Comparison of ENCODE assay signal across 1 cellular context in the genomic region with DNA sequence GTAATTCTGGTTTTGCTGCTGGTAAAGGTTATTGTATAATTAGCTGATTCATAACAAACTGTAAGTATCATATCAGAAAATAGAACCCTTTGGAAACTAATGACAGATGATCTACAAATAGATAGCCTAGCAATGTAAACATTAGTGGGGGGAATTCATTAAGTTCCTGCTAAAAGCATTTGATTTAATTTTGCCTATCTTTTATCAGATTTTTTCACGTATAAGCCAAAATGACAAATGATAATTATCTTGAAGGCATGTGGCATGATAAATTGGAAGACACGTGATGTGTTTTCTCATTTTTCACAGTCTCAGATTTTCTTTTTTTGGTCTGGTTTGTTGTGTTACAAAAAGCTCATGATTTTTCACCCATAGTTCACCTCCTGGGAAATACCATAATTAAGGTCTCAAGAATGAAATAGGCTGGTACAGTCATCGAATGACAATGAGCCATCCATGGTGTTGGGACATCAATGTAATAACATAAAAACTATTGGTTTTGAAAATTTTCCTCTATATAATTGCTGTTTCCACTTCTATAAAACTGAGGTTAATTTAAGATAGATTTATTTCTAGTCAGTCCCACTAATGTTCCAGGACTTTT.
TF ChIP-seq lines count a peak whose summit lies in the region.

No MANE protein-coding gene starts in this region.

TF ChIP-seq in SK-N-SH treated with all-trans-retinoic acid at 6 μM for 48 hours, 23 proteins besides CTCF, POLR2A, EP300 and RAD21 (continued from another document):
- TF ChIP-seq, protein P1, sequence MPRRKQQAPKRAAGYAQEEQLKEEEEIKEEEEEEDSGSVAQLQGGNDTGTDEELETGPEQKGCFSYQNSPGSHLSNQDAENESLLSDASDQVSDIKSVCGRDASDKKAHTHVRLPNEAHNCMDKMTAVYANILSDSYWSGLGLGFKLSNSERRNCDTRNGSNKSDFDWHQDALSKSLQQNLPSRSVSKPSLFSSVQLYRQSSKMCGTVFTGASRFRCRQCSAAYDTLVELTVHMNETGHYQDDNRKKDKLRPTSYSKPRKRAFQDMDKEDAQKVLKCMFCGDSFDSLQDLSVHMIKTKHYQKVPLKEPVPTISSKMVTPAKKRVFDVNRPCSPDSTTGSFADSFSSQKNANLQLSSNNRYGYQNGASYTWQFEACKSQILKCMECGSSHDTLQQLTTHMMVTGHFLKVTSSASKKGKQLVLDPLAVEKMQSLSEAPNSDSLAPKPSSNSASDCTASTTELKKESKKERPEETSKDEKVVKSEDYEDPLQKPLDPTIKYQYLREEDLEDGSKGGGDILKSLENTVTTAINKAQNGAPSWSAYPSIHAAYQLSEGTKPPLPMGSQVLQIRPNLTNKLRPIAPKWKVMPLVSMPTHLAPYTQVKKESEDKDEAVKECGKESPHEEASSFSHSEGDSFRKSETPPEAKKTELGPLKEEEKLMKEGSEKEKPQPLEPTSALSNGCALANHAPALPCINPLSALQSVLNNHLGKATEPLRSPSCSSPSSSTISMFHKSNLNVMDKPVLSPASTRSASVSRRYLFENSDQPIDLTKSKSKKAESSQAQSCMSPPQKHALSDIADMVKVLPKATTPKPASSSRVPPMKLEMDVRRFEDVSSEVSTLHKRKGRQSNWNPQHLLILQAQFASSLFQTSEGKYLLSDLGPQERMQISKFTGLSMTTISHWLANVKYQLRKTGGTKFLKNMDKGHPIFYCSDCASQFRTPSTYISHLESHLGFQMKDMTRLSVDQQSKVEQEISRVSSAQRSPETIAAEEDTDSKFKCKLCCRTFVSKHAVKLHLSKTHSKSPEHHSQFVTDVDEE (CRISPR knock-in tag; IDR thresholded peaks at IDR 0.05): peak; percentile 99
- peak; percentile 80; the same call in 1 of the 2 replicates for TF ChIP-seq ARNTL (CRISPR knock-in tag; IDR thresholded peaks at IDR 0.05; ENCODE audit: borderline replicate concordance, low read depth)
- TF ChIP-seq ZFP30 (CRISPR knock-in tag; IDR thresholded peaks at IDR 0.05): 0 out of 2 replicates have a peak, but pooled peaks have one; percentile 45
- TF ChIP-seq TOX (CRISPR knock-in tag; IDR thresholded peaks at IDR 0.05; ENCODE audit: borderline replicate concordance): no peak
- TF ChIP-seq, protein P2, sequence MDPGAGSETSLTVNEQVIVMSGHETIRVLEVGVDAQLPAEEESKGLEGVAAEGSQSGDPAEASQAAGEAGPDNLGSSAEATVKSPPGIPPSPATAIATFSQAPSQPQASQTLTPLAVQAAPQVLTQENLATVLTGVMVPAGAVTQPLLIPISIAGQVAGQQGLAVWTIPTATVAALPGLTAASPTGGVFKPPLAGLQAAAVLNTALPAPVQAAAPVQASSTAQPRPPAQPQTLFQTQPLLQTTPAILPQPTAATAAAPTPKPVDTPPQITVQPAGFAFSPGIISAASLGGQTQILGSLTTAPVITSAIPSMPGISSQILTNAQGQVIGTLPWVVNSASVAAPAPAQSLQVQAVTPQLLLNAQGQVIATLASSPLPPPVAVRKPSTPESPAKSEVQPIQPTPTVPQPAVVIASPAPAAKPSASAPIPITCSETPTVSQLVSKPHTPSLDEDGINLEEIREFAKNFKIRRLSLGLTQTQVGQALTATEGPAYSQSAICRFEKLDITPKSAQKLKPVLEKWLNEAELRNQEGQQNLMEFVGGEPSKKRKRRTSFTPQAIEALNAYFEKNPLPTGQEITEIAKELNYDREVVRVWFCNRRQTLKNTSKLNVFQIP (CRISPR knock-in tag; IDR thresholded peaks at IDR 0.05; ENCODE audit: borderline replicate concordance, low read depth): no peak
- TF ChIP-seq OSR1 (CRISPR knock-in tag; IDR thresholded peaks at IDR 0.05): no peak
- TF ChIP-seq ISL1 (CRISPR knock-in tag; IDR thresholded peaks at IDR 0.05): peak; percentile 100
- no peak for TF ChIP-seq ZC3H10 (CRISPR knock-in tag; IDR thresholded peaks at IDR 0.05)
- peak; percentile 56; the same call in 1 of the 2 replicates for TF ChIP-seq ZNF565 (CRISPR knock-in tag; conservative IDR thresholded peaks at IDR 0.05; ENCODE audit: low read depth)
- peak; percentile 84 for TF ChIP-seq ZFP3 (CRISPR knock-in tag; IDR thresholded peaks at IDR 0.05)
- TF ChIP-seq BACH2 (CRISPR knock-in tag; IDR thresholded peaks at IDR 0.05; ENCODE audit: borderline replicate concordance): no peak
- peak; percentile 70 for TF ChIP-seq ZNF8 (CRISPR knock-in tag; IDR thresholded peaks at IDR 0.05)
- TF ChIP-seq, protein P3, sequence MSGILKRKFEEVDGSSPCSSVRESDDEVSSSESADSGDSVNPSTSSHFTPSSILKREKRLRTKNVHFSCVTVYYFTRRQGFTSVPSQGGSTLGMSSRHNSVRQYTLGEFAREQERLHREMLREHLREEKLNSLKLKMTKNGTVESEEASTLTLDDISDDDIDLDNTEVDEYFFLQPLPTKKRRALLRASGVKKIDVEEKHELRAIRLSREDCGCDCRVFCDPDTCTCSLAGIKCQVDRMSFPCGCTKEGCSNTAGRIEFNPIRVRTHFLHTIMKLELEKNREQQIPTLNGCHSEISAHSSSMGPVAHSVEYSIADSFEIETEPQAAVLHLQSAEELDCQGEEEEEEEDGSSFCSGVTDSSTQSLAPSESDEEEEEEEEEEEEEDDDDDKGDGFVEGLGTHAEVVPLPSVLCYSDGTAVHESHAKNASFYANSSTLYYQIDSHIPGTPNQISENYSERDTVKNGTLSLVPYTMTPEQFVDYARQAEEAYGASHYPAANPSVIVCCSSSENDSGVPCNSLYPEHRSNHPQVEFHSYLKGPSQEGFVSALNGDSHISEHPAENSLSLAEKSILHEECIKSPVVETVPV (CRISPR knock-in tag; IDR thresholded peaks at IDR 0.05): peak; percentile 98
